22 cellular contexts compared by ENCODE assay signal in genomic region chr9:123914517-123915199, GRCh38.
"Had no signal": no experiment of that assay in that cellular context is flagged by ENCODE, and none has a peak within 500 bp of the region (broad histone marks: within the 10 kb centered on the region; RNA-seq: fewer than 3 reads in every experiment).

No MANE protein-coding gene starts in this region.

- H3K9ac ChIP-seq: parathyroid adenoma had no signal

- H3K27ac Mint-ChIP-seq: activated B cell treated with CpG ODN at 0.5 μM for 24 hours; activated CD4-positive, alpha-beta T cell treated with anti-CD3 and anti-CD28 coated beads, Interleukin-2, amount 10 ng/mL, durations not matched to agents 7 days and 5 days; activated naive CD8-positive, alpha-beta T cell treated with anti-CD3 and anti-CD28 coated beads, Interleukin-2, amount 50 U/mL, for 24 hours; activated T-helper 2 cell treated with anti-CD3 and anti-CD28 coated beads, Interferon-gamma antibody, Interleukin-2, Interleukin-4, amounts not matched to agents 10 μg/mL and 5 μg/mL and 100 μg/mL, durations not matched to agents 14 hours and 24 hours and 36 hours; endodermal cell; nephron; stimulated activated naive CD8-positive, alpha-beta T cell treated with anti-CD3 and anti-CD28 coated beads, Interleukin-15, Interleukin-2, amounts not matched to agents 100 ng/mL and 50 ng/mL, for 24 hours; T-helper 17 cell had no signal

- ATAC-seq: activated naive CD8-positive, alpha-beta T cell treated with anti-CD3 and anti-CD28 coated beads, Interleukin-2, amount 50 U/mL, for 24 hours; gastroesophageal sphincter; left cardiac atrium; sciatic nerve; T-helper 17 cell had no signal

- DNase-seq: activated B cell treated with CpG ODN at 0.5 μM for 24 hours; activated CD4-positive, alpha-beta T cell treated with anti-CD3 and anti-CD28 coated beads, Interleukin-2, amount 10 ng/mL, durations not matched to agents 7 days and 5 days; activated naive CD4-positive, alpha-beta T cell treated with Interleukin-2 at 50 U/mL for 16 hours; activated naive CD8-positive, alpha-beta T cell treated with anti-CD3 and anti-CD28 coated beads, Interleukin-2, amount 50 U/mL, for 24 hours; cortex of kidney; endodermal cell; head of caudate nucleus; islet precursor cell; left cardiac atrium; midbrain; small intestine; stimulated activated CD4-positive, alpha-beta T cell treated with anti-CD3 and anti-CD28 coated beads, Interleukin-4, amount 100 ng/mL, for 1 hour; SW 1271; T-helper 17 cell; tibial artery had no signal

- H3K9me3 ChIP-seq: gastroesophageal sphincter, tibial artery had no signal

- H3K27me3 Mint-ChIP-seq: activated B cell treated with CpG ODN at 0.5 μM for 24 hours; activated CD4-positive, alpha-beta T cell treated with anti-CD3 and anti-CD28 coated beads, Interleukin-2, amount 10 ng/mL, durations not matched to agents 7 days and 5 days; activated naive CD8-positive, alpha-beta T cell treated with anti-CD3 and anti-CD28 coated beads, Interleukin-2, amount 50 U/mL, for 24 hours; stimulated activated naive CD8-positive, alpha-beta T cell treated with anti-CD3 and anti-CD28 coated beads, Interleukin-15, Interleukin-2, amounts not matched to agents 100 ng/mL and 50 ng/mL, for 24 hours; T-helper 17 cell had no signal

- H3K79me2 ChIP-seq: parathyroid adenoma had no signal

- H3K9me3 Mint-ChIP-seq: activated naive CD8-positive, alpha-beta T cell treated with anti-CD3 and anti-CD28 coated beads, Interleukin-2, amount 50 U/mL, for 24 hours; activated T-helper 2 cell treated with anti-CD3 and anti-CD28 coated beads, Interferon-gamma antibody, Interleukin-2, Interleukin-4, amounts not matched to agents 10 μg/mL and 5 μg/mL and 100 μg/mL, durations not matched to agents 14 hours and 24 hours and 36 hours; endodermal cell; stimulated activated naive CD8-positive, alpha-beta T cell treated with anti-CD3 and anti-CD28 coated beads, Interleukin-15, Interleukin-2, amounts not matched to agents 100 ng/mL and 50 ng/mL, for 24 hours had no signal

- H3K36me3 ChIP-seq: gastroesophageal sphincter had no signal

- H3K4me1 Mint-ChIP-seq: activated B cell treated with CpG ODN at 0.5 μM for 24 hours; activated CD4-positive, alpha-beta T cell treated with anti-CD3 and anti-CD28 coated beads, Interleukin-2, amount 10 ng/mL, durations not matched to agents 7 days and 5 days; endodermal cell; nephron had no signal

- H3K27ac ChIP-seq: gastroesophageal sphincter, parathyroid adenoma, SK-N-MC, tibial artery had no signal

- H3K27me3 ChIP-seq: gastroesophageal sphincter, tibial artery had no signal

- H2AFZ ChIP-seq: parathyroid adenoma had no signal

- H3K4me1 ChIP-seq: parathyroid adenoma, tibial artery had no signal

- H3K4me3 ChIP-seq: gastroesophageal sphincter, SK-N-MC, tibial artery had no signal

- H3K4me3 Mint-ChIP-seq: activated B cell treated with CpG ODN at 0.5 μM for 24 hours; activated CD4-positive, alpha-beta T cell treated with anti-CD3 and anti-CD28 coated beads, Interleukin-2, amount 10 ng/mL, durations not matched to agents 7 days and 5 days; activated naive CD8-positive, alpha-beta T cell treated with anti-CD3 and anti-CD28 coated beads, Interleukin-2, amount 50 U/mL, for 24 hours; endodermal cell; nephron; stimulated activated naive CD8-positive, alpha-beta T cell treated with anti-CD3 and anti-CD28 coated beads, Interleukin-15, Interleukin-2, amounts not matched to agents 100 ng/mL and 50 ng/mL, for 24 hours; T-helper 17 cell had no signal
